ENCODE assay signal across 10 cellular contexts in the genomic region with DNA sequence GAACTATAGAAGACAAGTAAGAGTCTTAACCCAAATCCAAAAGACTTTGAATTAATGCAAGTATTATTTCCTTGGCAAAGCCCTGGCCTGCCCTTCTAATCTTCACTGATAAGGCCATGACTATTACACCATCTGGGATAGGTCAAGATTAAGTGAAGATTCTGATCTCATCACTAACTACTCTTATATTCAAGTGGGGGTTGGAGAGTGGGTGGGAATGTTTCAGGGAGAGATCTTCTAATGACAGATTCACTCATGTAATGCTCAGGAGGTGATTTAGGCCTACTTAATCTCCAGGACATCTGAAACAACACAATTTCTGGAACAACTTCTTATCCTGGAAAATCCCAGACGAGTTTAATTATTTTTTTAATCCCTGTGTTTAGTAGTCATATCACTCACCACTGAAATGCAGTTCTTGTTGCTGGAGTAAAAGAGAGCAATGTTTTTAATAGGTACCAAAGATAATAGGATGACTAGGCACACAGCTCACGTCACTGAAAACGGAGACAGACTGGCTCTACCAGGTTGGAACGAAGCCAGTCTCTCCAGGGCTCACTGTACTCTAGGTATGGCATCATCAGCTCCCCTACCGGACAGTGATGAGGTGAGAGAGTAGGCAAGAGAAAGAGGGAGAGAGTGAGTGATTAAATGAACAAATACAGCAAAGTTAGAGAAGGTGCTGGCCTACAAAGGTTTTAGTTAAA.
DNase-seq lines count a peak whose midpoint lies in the region; ATAC-seq and TF ChIP-seq lines count a peak whose summit lies in the region.
"Had no signal": no experiment of that assay in that cellular context is flagged by ENCODE, and none has a peak within 500 bp of the region (broad histone marks: within the 10 kb centered on the region; RNA-seq: fewer than 3 reads in every experiment).

No MANE protein-coding gene starts in this region.

- no peak for TF ChIP-seq CTCF in WTC11 (IDR thresholded peaks at IDR 0.05)

- TF ChIP-seq EP300 in Ishikawa (IDR thresholded peaks at IDR 0.05; ENCODE audit: borderline replicate concordance) = no peak

- no peaks in the 10 kb centered on the region for H3K9me2 ChIP-seq in Karpas-422 (replicated peaks; ENCODE audit: insufficient read depth, low read length)

- H3K36me3 ChIP-seq in SJSA1 (no peaks in the 10 kb centered on the region), Karpas-422 (ENCODE audit: insufficient read depth, low read length) (no peaks in the 10 kb centered on the region)
- H3K36me3 ChIP-seq: prostate gland had no signal

- no peaks in the 10 kb centered on the region for H3K27me3 Mint-ChIP-seq in WTC11 (ENCODE audit: low read depth)
- no peaks in the 10 kb centered on the region for H3K27me3 Mint-ChIP-seq in activated T-helper 2 cell treated with anti-CD3 and anti-CD28 coated beads, Interferon-gamma antibody, Interleukin-2, Interleukin-4, amounts not matched to agents 10 μg/mL and 5 μg/mL and 100 μg/mL, durations not matched to agents 14 hours and 24 hours and 36 hours (ENCODE audit: low read depth)

- no peaks in the 10 kb centered on the region for H3K36me3 Mint-ChIP-seq in WTC11
- no peaks in the 10 kb centered on the region for H3K36me3 Mint-ChIP-seq in activated T-helper 2 cell treated with anti-CD3 and anti-CD28 coated beads, Interferon-gamma antibody, Interleukin-2, Interleukin-4, amounts not matched to agents 10 μg/mL and 5 μg/mL and 100 μg/mL, durations not matched to agents 14 hours and 24 hours and 36 hours (ENCODE audit: low read depth)

- POLR2A ChIA-PET in WTC11 (lab: Charles Lee) = no interaction called here

- ATAC-seq in WTC11 = no peak

- no peak overlapping the region for H3K4me3 ChIP-seq in SJSA1
- no peak overlapping the region for H3K4me3 ChIP-seq in Karpas-422 (ENCODE audit: low read length)
- H3K4me3 ChIP-seq: prostate gland had no signal

- intact Hi-C loops in activated T-helper 2 cell treated with anti-CD3 and anti-CD28 coated beads, Interferon-gamma antibody, Interleukin-2, Interleukin-4, amounts not matched to agents 10 μg/mL and 5 μg/mL and 100 μg/mL, durations not matched to agents 14 hours and 24 hours and 36 hours (cut with micrococcal nuclease) = no loop called here

- H3K27me3 ChIP-seq in SJSA1 (replicated peaks) (no peaks in the 10 kb centered on the region), Karpas-422 (ENCODE audit: low read length) (no peaks in the 10 kb centered on the region)

- no peak overlapping the region for H3K4me2 ChIP-seq in Karpas-422 (ENCODE audit: low read depth, low read length, poor library complexity, severe bottlenecking)

- CTCF ChIA-PET in WTC11 (lab: Charles Lee) = no interaction called here

- peaks cover 3% of the 10 kb centered on the region for H3K9me3 Mint-ChIP-seq in WTC11
- H3K9me3 Mint-ChIP-seq in activated T-helper 2 cell treated with anti-CD3 and anti-CD28 coated beads, Interferon-gamma antibody, Interleukin-2, Interleukin-4, amounts not matched to agents 10 μg/mL and 5 μg/mL and 100 μg/mL, durations not matched to agents 14 hours and 24 hours and 36 hours = peaks cover 4% of the 10 kb centered on the region

- DNase-seq in AG20443 (ENCODE audit: low spot score) = peak; percentile 25
- peak; percentile 84 to 90 for DNase-seq in SJSA1 (ENCODE audit: low read depth in 1 of 2, low spot score in 2 of 2)
- peak; percentile 16 for DNase-seq in hepatic stellate cell (ENCODE audit: low spot score)
- DNase-seq in WTC11 (ENCODE audit: low spot score) = no peak
- DNase-seq in NCI-H146 (lab: John Stamatoyannopoulos, UW) = no peak
- DNase-seq in Karpas-422 = no peak
- DNase-seq in activated T-helper 2 cell treated with anti-CD3 and anti-CD28 coated beads, Interferon-gamma antibody, Interleukin-2, Interleukin-4, amounts not matched to agents 10 μg/mL and 5 μg/mL and 100 μg/mL, durations not matched to agents 14 hours and 24 hours and 36 hours (ENCODE audit: low spot score) = no peak
- DNase-seq: activated CD4-positive, alpha-beta T cell treated with anti-CD3 and anti-CD28 coated beads, Interleukin-2, amount 50 U/mL, for 4 hours had no signal

- H3K4me1 Mint-ChIP-seq in WTC11 = peaks cover 9% of the 10 kb centered on the region
- no peaks in the 10 kb centered on the region for H3K4me1 Mint-ChIP-seq in activated T-helper 2 cell treated with anti-CD3 and anti-CD28 coated beads, Interferon-gamma antibody, Interleukin-2, Interleukin-4, amounts not matched to agents 10 μg/mL and 5 μg/mL and 100 μg/mL, durations not matched to agents 14 hours and 24 hours and 36 hours (ENCODE audit: low read depth)

- H3K4me3 Mint-ChIP-seq in WTC11 = no peak overlapping the region
- H3K4me3 Mint-ChIP-seq in activated T-helper 2 cell treated with anti-CD3 and anti-CD28 coated beads, Interferon-gamma antibody, Interleukin-2, Interleukin-4, amounts not matched to agents 10 μg/mL and 5 μg/mL and 100 μg/mL, durations not matched to agents 14 hours and 24 hours and 36 hours (ENCODE audit: low read depth) = no peak overlapping the region

- H3K9me3 ChIP-seq in SJSA1 (replicated peaks) = no peaks in the 10 kb centered on the region
- H3K9me3 ChIP-seq in Karpas-422 (ENCODE audit: low read length) = no peaks in the 10 kb centered on the region
- H3K9me3 ChIP-seq: prostate gland had no signal

- H3K4me1 ChIP-seq in SJSA1 (replicated peaks) = peaks cover 40% of the 10 kb centered on the region
- H3K4me1 ChIP-seq in Karpas-422 (ENCODE audit: low read length) = no peaks in the 10 kb centered on the region
- H3K4me1 ChIP-seq: prostate gland had no signal

- H2AFZ ChIP-seq in Karpas-422 (ENCODE audit: low read length) = no peak overlapping the region

- no peaks in the 10 kb centered on the region for H3K79me2 ChIP-seq in Karpas-422 (ENCODE audit: low read length)

- no peak for TF ChIP-seq RAD21 in Ishikawa (IDR thresholded peaks at IDR 0.05; ENCODE audit: low read depth)

- H3K9ac ChIP-seq in Karpas-422 (ENCODE audit: low read length) = no peak overlapping the region

- no peak overlapping the region for H3K27ac Mint-ChIP-seq in WTC11
- H3K27ac Mint-ChIP-seq in activated T-helper 2 cell treated with anti-CD3 and anti-CD28 coated beads, Interferon-gamma antibody, Interleukin-2, Interleukin-4, amounts not matched to agents 10 μg/mL and 5 μg/mL and 100 μg/mL, durations not matched to agents 14 hours and 24 hours and 36 hours = no peak overlapping the region

- H3K27ac ChIP-seq in SJSA1 (peak overlapping the region; percentile 65), Karpas-422 (ENCODE audit: low read length) (no peak overlapping the region)
- H3K27ac ChIP-seq: prostate gland had no signal

- no peaks in the 10 kb centered on the region for H4K20me1 ChIP-seq in Karpas-422 (ENCODE audit: insufficient read depth, low read depth, low read length)

TF ChIP-seq in Ishikawa, 13 proteins besides CTCF, POLR2A, EP300 and RAD21:
- TF ChIP-seq NFIC (IDR thresholded peaks at IDR 0.05) = peak; percentile 50; the same call in 1 of the 2 replicates
- TF ChIP-seq, protein P1, sequence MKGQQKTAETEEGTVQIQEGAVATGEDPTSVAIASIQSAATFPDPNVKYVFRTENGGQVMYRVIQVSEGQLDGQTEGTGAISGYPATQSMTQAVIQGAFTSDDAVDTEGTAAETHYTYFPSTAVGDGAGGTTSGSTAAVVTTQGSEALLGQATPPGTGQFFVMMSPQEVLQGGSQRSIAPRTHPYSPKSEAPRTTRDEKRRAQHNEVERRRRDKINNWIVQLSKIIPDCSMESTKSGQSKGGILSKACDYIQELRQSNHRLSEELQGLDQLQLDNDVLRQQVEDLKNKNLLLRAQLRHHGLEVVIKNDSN (IDR thresholded peaks at IDR 0.05) = no peak

TF ChIP-seq in WTC11, 78 proteins besides CTCF, POLR2A, EP300 and RAD21 (continues in another document):
- TF ChIP-seq, protein P2, sequence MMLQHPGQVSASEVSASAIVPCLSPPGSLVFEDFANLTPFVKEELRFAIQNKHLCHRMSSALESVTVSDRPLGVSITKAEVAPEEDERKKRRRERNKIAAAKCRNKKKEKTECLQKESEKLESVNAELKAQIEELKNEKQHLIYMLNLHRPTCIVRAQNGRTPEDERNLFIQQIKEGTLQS (CRISPR knock-in tag; conservative IDR thresholded peaks at IDR 0.05) = no peak
- no peak for TF ChIP-seq PRRX2 (CRISPR knock-in tag; IDR thresholded peaks at IDR 0.05)
- TF ChIP-seq MYBL2 (CRISPR knock-in tag; IDR thresholded peaks at IDR 0.05) = no peak
- no peak for TF ChIP-seq NFATC4 (CRISPR knock-in tag; IDR thresholded peaks at IDR 0.05)
- TF ChIP-seq, protein P3, sequence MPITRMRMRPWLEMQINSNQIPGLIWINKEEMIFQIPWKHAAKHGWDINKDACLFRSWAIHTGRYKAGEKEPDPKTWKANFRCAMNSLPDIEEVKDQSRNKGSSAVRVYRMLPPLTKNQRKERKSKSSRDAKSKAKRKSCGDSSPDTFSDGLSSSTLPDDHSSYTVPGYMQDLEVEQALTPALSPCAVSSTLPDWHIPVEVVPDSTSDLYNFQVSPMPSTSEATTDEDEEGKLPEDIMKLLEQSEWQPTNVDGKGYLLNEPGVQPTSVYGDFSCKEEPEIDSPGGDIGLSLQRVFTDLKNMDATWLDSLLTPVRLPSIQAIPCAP (CRISPR knock-in tag; IDR thresholded peaks at IDR 0.05) = no peak
- TF ChIP-seq, protein P4, sequence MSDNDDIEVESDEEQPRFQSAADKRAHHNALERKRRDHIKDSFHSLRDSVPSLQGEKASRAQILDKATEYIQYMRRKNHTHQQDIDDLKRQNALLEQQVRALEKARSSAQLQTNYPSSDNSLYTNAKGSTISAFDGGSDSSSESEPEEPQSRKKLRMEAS (CRISPR knock-in tag; IDR thresholded peaks at IDR 0.05) = no peak
- TF ChIP-seq, protein P5, sequence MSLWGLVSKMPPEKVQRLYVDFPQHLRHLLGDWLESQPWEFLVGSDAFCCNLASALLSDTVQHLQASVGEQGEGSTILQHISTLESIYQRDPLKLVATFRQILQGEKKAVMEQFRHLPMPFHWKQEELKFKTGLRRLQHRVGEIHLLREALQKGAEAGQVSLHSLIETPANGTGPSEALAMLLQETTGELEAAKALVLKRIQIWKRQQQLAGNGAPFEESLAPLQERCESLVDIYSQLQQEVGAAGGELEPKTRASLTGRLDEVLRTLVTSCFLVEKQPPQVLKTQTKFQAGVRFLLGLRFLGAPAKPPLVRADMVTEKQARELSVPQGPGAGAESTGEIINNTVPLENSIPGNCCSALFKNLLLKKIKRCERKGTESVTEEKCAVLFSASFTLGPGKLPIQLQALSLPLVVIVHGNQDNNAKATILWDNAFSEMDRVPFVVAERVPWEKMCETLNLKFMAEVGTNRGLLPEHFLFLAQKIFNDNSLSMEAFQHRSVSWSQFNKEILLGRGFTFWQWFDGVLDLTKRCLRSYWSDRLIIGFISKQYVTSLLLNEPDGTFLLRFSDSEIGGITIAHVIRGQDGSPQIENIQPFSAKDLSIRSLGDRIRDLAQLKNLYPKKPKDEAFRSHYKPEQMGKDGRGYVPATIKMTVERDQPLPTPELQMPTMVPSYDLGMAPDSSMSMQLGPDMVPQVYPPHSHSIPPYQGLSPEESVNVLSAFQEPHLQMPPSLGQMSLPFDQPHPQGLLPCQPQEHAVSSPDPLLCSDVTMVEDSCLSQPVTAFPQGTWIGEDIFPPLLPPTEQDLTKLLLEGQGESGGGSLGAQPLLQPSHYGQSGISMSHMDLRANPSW (CRISPR knock-in tag; conservative IDR thresholded peaks at IDR 0.05; ENCODE audit: low read depth) = no peak

Comparison
In these comparisons a context has a peak if more than half of its experiments do, and no peak if none do; other contexts are left out.
1. DNase-seq: peak in AG20443 (single experiment), SJSA1 (2 of 2) and hepatic stellate cell (single experiment); none in WTC11 (single experiment), NCI-H146 (single experiment), Karpas-422 (single experiment) and activated T-helper 2 cell treated with anti-CD3 and anti-CD28 coated beads, Interferon-gamma antibody, Interleukin-2, Interleukin-4, amounts not matched to agents 10 μg/mL and 5 μg/mL and 100 μg/mL, durations not matched to agents 14 hours and 24 hours and 36 hours (single experiment).